ENCODE assay signal across 12 cellular contexts in the genomic region with DNA sequence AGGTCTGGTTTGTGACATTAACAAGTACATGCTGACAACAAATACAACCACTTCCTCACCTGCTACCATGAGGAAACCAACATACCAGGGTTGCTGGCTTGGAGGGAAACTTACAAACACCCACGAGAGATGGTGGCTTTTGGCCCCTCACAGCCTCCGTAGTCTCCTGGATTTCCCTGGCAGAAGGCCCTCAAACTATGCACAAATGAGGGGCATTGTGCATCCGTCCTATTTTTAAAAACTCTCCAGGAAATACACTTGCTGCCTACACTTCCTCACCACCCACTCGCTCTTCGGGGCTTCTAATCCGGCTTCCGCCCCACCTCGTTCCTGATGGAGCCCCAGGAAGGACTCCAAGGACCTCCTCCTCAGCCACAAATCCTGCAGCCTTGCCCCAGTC.
DNase-seq lines count a peak whose midpoint lies in the region; ATAC-seq and TF ChIP-seq lines count a peak whose summit lies in the region.
"Had no signal": no experiment of that assay in that cellular context is flagged by ENCODE, and none has a peak within 500 bp of the region (broad histone marks: within the 10 kb centered on the region; RNA-seq: fewer than 3 reads in every experiment).

No MANE protein-coding gene starts in this region.

- no peak overlapping the region for H3K23ac ChIP-seq in mesenchymal stem cell (ENCODE audit: low read length in 2 of 2)

- H3K4me3 ChIP-seq in CD4-positive, alpha-beta memory T cell (ENCODE audit: low read length in 2 of 2), result peak overlapping the region; percentile 24 to 36
- H3K4me3 ChIP-seq in mesenchymal stem cell (ENCODE audit: insufficient read depth in 1 of 2, low read depth in 1 of 2, low read length in 2 of 2) (no peak overlapping the region), MM.1S (ENCODE audit: low read length) (no peak overlapping the region)

- no peak overlapping the region for H2AFZ ChIP-seq in mesenchymal stem cell (ENCODE audit: low read depth, low read length)
- H2AFZ ChIP-seq in MM.1S (ENCODE audit: low read length), result no peak overlapping the region

- no peak overlapping the region for H3K14ac ChIP-seq in mesenchymal stem cell (ENCODE audit: low read length in 2 of 2)

- peak; percentile 80 to 88 (median 86) for ATAC-seq in T-cell (replicated peaks in 1 of 4)

- peak overlapping the region; percentile 93 to 98 (median 97) for H3K27ac Mint-ChIP-seq in CD4-positive, alpha-beta memory T cell
- H3K27ac Mint-ChIP-seq in T-cell, result peak overlapping the region; percentile 98
- H3K27ac Mint-ChIP-seq in activated naive CD4-positive, alpha-beta T cell treated with anti-CD3 and anti-CD28 coated beads, Interleukin-2, amount 10 ng/mL, durations not matched to agents 7 days and 5 days, result peak overlapping the region; percentile 91
- peak overlapping the region; percentile 85 for H3K27ac Mint-ChIP-seq in nephron progenitor cell

- H3K4me3 Mint-ChIP-seq in CD4-positive, alpha-beta memory T cell, result peak overlapping the region; percentile 75 to 90 (median 82)
- H3K4me3 Mint-ChIP-seq in T-cell (peak overlapping the region; percentile 73 to 76 (median 74)), nephron progenitor cell (no peak overlapping the region)
- peak overlapping the region; percentile 51 for H3K4me3 Mint-ChIP-seq in activated naive CD4-positive, alpha-beta T cell treated with anti-CD3 and anti-CD28 coated beads, Interleukin-2, amount 10 ng/mL, durations not matched to agents 7 days and 5 days

- POLR2A ChIA-PET in CD4-positive, alpha-beta memory T cell (lab: Charles Lee; ENCODE audit: partially characterized antibody), result interaction anchor here (0.7 to 10.7 kb wide), 4 partner anchors 13 to 140 kb away, joined by 3 to 145 read pairs (median 4); no protein-coding TSS in a partner anchor
- POLR2A ChIA-PET in T-cell (lab: Charles Lee), result interaction anchor here in 1 of 2 donors (0.7 kb wide), 1 partner anchor 39 kb away, joined by 3 read pairs; no protein-coding TSS in a partner anchor

- no peak overlapping the region for H2BK12ac ChIP-seq in mesenchymal stem cell (ENCODE audit: low read length in 2 of 2)

- no peaks in the 10 kb centered on the region for H3K9me2 ChIP-seq in MM.1S (replicated peaks; ENCODE audit: insufficient read depth, low read length)

- TF ChIP-seq CTCF in nephron progenitor cell (IDR thresholded peaks at IDR 0.05) (no peak), MM.1S (IDR thresholded peaks at IDR 0.05; ENCODE audit: low read length) (no peak)

- DNase-seq in CD4-positive, alpha-beta memory T cell, result peak; percentile 62 to 72 (median 68)
- DNase-seq in T-cell (peak in 33 of 34 experiments; percentile 23 to 73 (median 49)), nephron progenitor cell (no peak), mesenchymal stem cell (no peak), NCI-H1417 (lab: John Stamatoyannopoulos, UW) (no peak), NCI-H2107 treated with DMSO at 0.1 percent for 48 hours (lab: John Stamatoyannopoulos, UW; ENCODE audit: unreplicated experiment) (no peak), MM.1S (no peak)
- peak; percentile 70 for DNase-seq in activated naive CD4-positive, alpha-beta T cell treated with anti-CD3 and anti-CD28 coated beads, Interleukin-2, amount 10 ng/mL, durations not matched to agents 7 days and 5 days
- DNase-seq: erythroblast, hypothalamus, NCI-H1436 had no signal

- peaks cover 44% of the 10 kb centered on the region for H3K4me1 ChIP-seq in CD4-positive, alpha-beta memory T cell (ENCODE audit: insufficient read depth, low read length)
- no peaks in the 10 kb centered on the region for H3K4me1 ChIP-seq in mesenchymal stem cell (ENCODE audit: control insufficient read depth, insufficient read depth, low read depth, low read length)
- no peaks in the 10 kb centered on the region for H3K4me1 ChIP-seq in MM.1S (ENCODE audit: low read length)

- H3K36me3 Mint-ChIP-seq in CD4-positive, alpha-beta memory T cell, result peaks cover 0 to 2% of the 10 kb centered on the region in 2 donors
- H3K36me3 Mint-ChIP-seq in T-cell, result no peaks in the 10 kb centered on the region
- H3K36me3 Mint-ChIP-seq in activated naive CD4-positive, alpha-beta T cell treated with anti-CD3 and anti-CD28 coated beads, Interleukin-2, amount 10 ng/mL, durations not matched to agents 7 days and 5 days, result peaks cover 21% of the 10 kb centered on the region
- H3K36me3 Mint-ChIP-seq in nephron progenitor cell (ENCODE audit: low read depth), result no peaks in the 10 kb centered on the region
- H3K36me3 Mint-ChIP-seq: CD14-positive monocyte had no signal

- H3K79me1 ChIP-seq in mesenchymal stem cell (replicated peaks; ENCODE audit: low read length, poor library complexity, severe bottlenecking), result no peaks in the 10 kb centered on the region

- H3K27me3 Mint-ChIP-seq in CD4-positive, alpha-beta memory T cell, result no peaks in the 10 kb centered on the region
- H3K27me3 Mint-ChIP-seq in T-cell (no peaks in the 10 kb centered on the region), nephron progenitor cell (ENCODE audit: low read depth, poor library complexity) (no peaks in the 10 kb centered on the region)
- no peaks in the 10 kb centered on the region for H3K27me3 Mint-ChIP-seq in activated naive CD4-positive, alpha-beta T cell treated with anti-CD3 and anti-CD28 coated beads, Interleukin-2, amount 10 ng/mL, durations not matched to agents 7 days and 5 days

- no peak overlapping the region for H2BK5ac ChIP-seq in mesenchymal stem cell (ENCODE audit: low read depth, low read length, poor library complexity, severe bottlenecking)

- no peak overlapping the region for H2BK120ac ChIP-seq in mesenchymal stem cell (ENCODE audit: low read depth, low read length)

- H4K20me1 ChIP-seq in MM.1S (ENCODE audit: insufficient read depth, low read length), result no peaks in the 10 kb centered on the region

- CTCF ChIA-PET in CD4-positive, alpha-beta memory T cell (lab: Charles Lee; ENCODE audit: partially characterized antibody), result interaction anchor here (1.0 kb wide), 1 partner anchor 16 kb away, joined by 6 read pairs; no protein-coding TSS in a partner anchor
- CTCF ChIA-PET in T-cell (lab: Charles Lee), result no interaction called here
- CTCF ChIA-PET in activated naive CD4-positive, alpha-beta T cell treated with anti-CD3 and anti-CD28 coated beads, Interleukin-2, amount 10 ng/mL, durations not matched to agents 7 days and 5 days (lab: Charles Lee), result no interaction called here

- peaks cover 44 to 64% (median 54%) of the 10 kb centered on the region in 4 donors for H3K4me1 Mint-ChIP-seq in CD4-positive, alpha-beta memory T cell
- peaks cover 63 to 70% (median 66%) of the 10 kb centered on the region in 3 donors for H3K4me1 Mint-ChIP-seq in T-cell
- H3K4me1 Mint-ChIP-seq in activated naive CD4-positive, alpha-beta T cell treated with anti-CD3 and anti-CD28 coated beads, Interleukin-2, amount 10 ng/mL, durations not matched to agents 7 days and 5 days, result peaks cover 56% of the 10 kb centered on the region
- peaks cover 81% of the 10 kb centered on the region for H3K4me1 Mint-ChIP-seq in nephron progenitor cell

- no peaks in the 10 kb centered on the region for H3K27me3 ChIP-seq in CD4-positive, alpha-beta memory T cell (ENCODE audit: insufficient read depth, low read length)
- H3K27me3 ChIP-seq in mesenchymal stem cell (ENCODE audit: control insufficient read depth in 1 of 2, insufficient read depth in 1 of 2, low read length in 2 of 2) (peaks cover 16 to 21% of the 10 kb centered on the region in 2 experiments), MM.1S (replicated peaks; ENCODE audit: insufficient read depth, low read length) (no peaks in the 10 kb centered on the region)

- no peaks in the 10 kb centered on the region for H3K9me3 ChIP-seq in CD4-positive, alpha-beta memory T cell (ENCODE audit: control insufficient read depth in 1 of 2, low read length in 2 of 2)
- H3K9me3 ChIP-seq in mesenchymal stem cell (ENCODE audit: control insufficient read depth, low read length), result no peaks in the 10 kb centered on the region
- H3K9me3 ChIP-seq in MM.1S (replicated peaks; ENCODE audit: insufficient read depth, low read length), result no peaks in the 10 kb centered on the region

- peaks cover 0 to 4% (median 0%) of the 10 kb centered on the region in 8 donors for H3K9me3 Mint-ChIP-seq in CD4-positive, alpha-beta memory T cell
- H3K9me3 Mint-ChIP-seq in T-cell (peaks cover 0 to 8% (median 0%) of the 10 kb centered on the region in 3 donors), nephron progenitor cell (peaks cover under 1% of the 10 kb centered on the region)
- H3K9me3 Mint-ChIP-seq in activated naive CD4-positive, alpha-beta T cell treated with anti-CD3 and anti-CD28 coated beads, Interleukin-2, amount 10 ng/mL, durations not matched to agents 7 days and 5 days, result peaks cover 16% of the 10 kb centered on the region

- no peaks in the 10 kb centered on the region for H3F3A ChIP-seq in MM.1S (ENCODE audit: insufficient read depth, low read length)

- no peak overlapping the region for H4K91ac ChIP-seq in mesenchymal stem cell (ENCODE audit: low read length)

- no peak overlapping the region for H3K18ac ChIP-seq in mesenchymal stem cell (ENCODE audit: low read depth in 1 of 2, low read length in 2 of 2)

- WGBS in mesenchymal stem cell, result 92% methylated on average over 8 of the region's 8 CpGs

- intact Hi-C loops in CD4-positive, alpha-beta memory T cell (cut with micrococcal nuclease), result loop anchor here (1.0 to 5.0 kb wide), 3 partner anchors 15 to 354 kb away; a partner anchor contains a TSS

- no peaks in the 10 kb centered on the region for H3K36me3 ChIP-seq in CD4-positive, alpha-beta memory T cell (ENCODE audit: insufficient read depth, low read length)
- H3K36me3 ChIP-seq in mesenchymal stem cell (ENCODE audit: control insufficient read depth in 1 of 2, insufficient read depth in 2 of 2, low read depth in 1 of 2, low read length in 2 of 2), result no peaks in the 10 kb centered on the region
- no peaks in the 10 kb centered on the region for H3K36me3 ChIP-seq in MM.1S (replicated peaks; ENCODE audit: insufficient read depth, low read length)

- H2AK5ac ChIP-seq in mesenchymal stem cell (ENCODE audit: low read length, severe bottlenecking), result no peak overlapping the region

- no peak overlapping the region for H2BK15ac ChIP-seq in mesenchymal stem cell (ENCODE audit: low read depth, poor library complexity, severe bottlenecking)

- H3K4ac ChIP-seq in mesenchymal stem cell (ENCODE audit: low read depth in 1 of 2, low read length in 2 of 2), result no peak overlapping the region

- no peak overlapping the region for H4K8ac ChIP-seq in mesenchymal stem cell (ENCODE audit: low read length)

- no peak overlapping the region for H3K4me2 ChIP-seq in mesenchymal stem cell (ENCODE audit: low read length, poor library complexity, severe bottlenecking)
- H3K4me2 ChIP-seq in MM.1S (ENCODE audit: low read depth, low read length), result no peak overlapping the region

- H3K9ac ChIP-seq in mesenchymal stem cell (ENCODE audit: low read length) (no peak overlapping the region), MM.1S (ENCODE audit: low read length) (no peak overlapping the region)

- peak overlapping the region; percentile 39 for H3K27ac ChIP-seq in CD4-positive, alpha-beta memory T cell (ENCODE audit: low read depth, low read length)
- H3K27ac ChIP-seq in mesenchymal stem cell (ENCODE audit: low read length, poor library complexity, severe bottlenecking) (no peak overlapping the region), MM.1S (ENCODE audit: low read length) (no peak overlapping the region)

- no peaks in the 10 kb centered on the region for H3K79me2 ChIP-seq in MM.1S (ENCODE audit: low read length)

Comparison
In these comparisons a context has a peak if more than half of its experiments do, and no peak if none do; other contexts are left out.
1. DNase-seq: peak in CD4-positive, alpha-beta memory T cell (5 of 5), T-cell (33 of 34) and activated naive CD4-positive, alpha-beta T cell treated with anti-CD3 and anti-CD28 coated beads, Interleukin-2, amount 10 ng/mL, durations not matched to agents 7 days and 5 days (single experiment); none in nephron progenitor cell (single experiment), mesenchymal stem cell (single experiment), NCI-H1417 (0 of 3), NCI-H2107 treated with DMSO at 0.1 percent for 48 hours (single experiment) and MM.1S (single experiment).
2. H3K4me3 ChIP-seq: peak in CD4-positive, alpha-beta memory T cell (2 of 2); none in mesenchymal stem cell (0 of 2) and MM.1S (single experiment).
3. Peak in every context shown above with its lines, with median percentiles within 50 percentile points of each other: H3K27ac Mint-ChIP-seq.